In genomic region chr5:173833200-173833599, GRCh38 we compare ENCODE assay signal across 16 cellular contexts. TPM values are rescaled to one million over a fixed set of nuclear protein-coding genes. Genes with fewer than 3 reads are reported as not detected.
DNase-seq lines count a peak whose midpoint lies in the region; ATAC-seq and TF ChIP-seq lines count a peak whose summit lies in the region.
"Had no signal": no experiment of that assay in that cellular context is flagged by ENCODE, and none has a peak within 500 bp of the region (broad histone marks: within the 10 kb centered on the region; RNA-seq: fewer than 3 reads in every experiment).

No MANE protein-coding gene starts in this region.

- no peaks in the 10 kb centered on the region for H3K27me3 Mint-ChIP-seq in CD4-positive, alpha-beta memory T cell
- H3K27me3 Mint-ChIP-seq: stimulated activated naive CD8-positive, alpha-beta T cell treated with anti-CD3 and anti-CD28 coated beads, Interleukin-15, amount 100 ng/mL, for 72 hours had no signal

- DNase-seq in SIG-M5 treated with dmso at 0.1 percent for 504 hours (lab: John Stamatoyannopoulos, UW; ENCODE audit: unreplicated experiment) (peak; percentile 11), SIG-M5 (lab: John Stamatoyannopoulos, UW) (no peak), dedifferentiated amniotic fluid mesenchymal stem cell (ENCODE audit: extremely low spot score) (peak; percentile 47), mesenchymal stem cell (no peak), upper lobe of left lung (no peak), DMS79 (lab: John Stamatoyannopoulos, UW) (no peak)
- DNase-seq in activated CD4-positive, alpha-beta T cell treated with anti-CD3 and anti-CD28 coated beads, Interleukin-2, amount 50 U/mL, for 48 hours = no peak
- no peak for DNase-seq in CD4-positive, alpha-beta memory T cell
- DNase-seq: activated gamma-delta T cell treated with Interleukin-2 at 50 U/mL for 16 hours; endodermal cell; immature natural killer cell; naive thymus-derived CD4-positive, alpha-beta T cell; NCI-H2081; NCI-H774; SHP77 treated with DMSO at 0.1 percent for 48 hours; stimulated activated naive CD8-positive, alpha-beta T cell treated with anti-CD3 and anti-CD28 coated beads, Interleukin-15, amount 100 ng/mL, for 72 hours had no signal

- no peak overlapping the region for H4K8ac ChIP-seq in mesenchymal stem cell (ENCODE audit: low read length)

- no peak overlapping the region for H3K4me3 ChIP-seq in mesenchymal stem cell (ENCODE audit: insufficient read depth in 1 of 2, low read depth in 1 of 2, low read length in 2 of 2)
- no peak overlapping the region for H3K4me3 ChIP-seq in upper lobe of left lung
- H3K4me3 ChIP-seq in CD4-positive, alpha-beta memory T cell (ENCODE audit: low read length in 2 of 2) = no peak overlapping the region

- no peak overlapping the region for H3K27ac Mint-ChIP-seq in CD4-positive, alpha-beta memory T cell
- H3K27ac Mint-ChIP-seq: endodermal cell; immature natural killer cell; naive thymus-derived CD4-positive, alpha-beta T cell had no signal

- TF ChIP-seq POLR2A in upper lobe of left lung (IDR thresholded peaks at IDR 0.05) = no peak

- no peaks in the 10 kb centered on the region for H3K4me1 Mint-ChIP-seq in CD4-positive, alpha-beta memory T cell
- H3K4me1 Mint-ChIP-seq: immature natural killer cell; stimulated activated naive CD8-positive, alpha-beta T cell treated with anti-CD3 and anti-CD28 coated beads, Interleukin-15, amount 100 ng/mL, for 72 hours had no signal

- no peak overlapping the region for H3K23ac ChIP-seq in mesenchymal stem cell (ENCODE audit: low read length in 2 of 2)

- H3K79me1 ChIP-seq in mesenchymal stem cell (replicated peaks; ENCODE audit: low read length, poor library complexity, severe bottlenecking) = no peaks in the 10 kb centered on the region

- H3K14ac ChIP-seq in mesenchymal stem cell (ENCODE audit: low read length in 2 of 2) = no peak overlapping the region

- no peak overlapping the region for H3K4me2 ChIP-seq in mesenchymal stem cell (ENCODE audit: low read length, poor library complexity, severe bottlenecking)

- 93% methylated on average over 6 of the region's 6 CpGs for WGBS in mesenchymal stem cell
- WGBS in upper lobe of left lung, 2 donors = 67 to 69% methylated on average over 6 of the region's 6 CpGs

- peak overlapping the region; percentile 20 for H2BK5ac ChIP-seq in mesenchymal stem cell (ENCODE audit: low read depth, low read length, poor library complexity, severe bottlenecking)

- H3K36me3 Mint-ChIP-seq in CD4-positive, alpha-beta memory T cell = no peaks in the 10 kb centered on the region
- H3K36me3 Mint-ChIP-seq: immature natural killer cell; naive thymus-derived CD4-positive, alpha-beta T cell had no signal

- H2BK12ac ChIP-seq in mesenchymal stem cell (ENCODE audit: low read length in 2 of 2) = no peak overlapping the region

- no peak overlapping the region for H3K18ac ChIP-seq in mesenchymal stem cell (ENCODE audit: low read depth in 1 of 2, low read length in 2 of 2)

- no peak overlapping the region for H3K4me3 Mint-ChIP-seq in CD4-positive, alpha-beta memory T cell
- H3K4me3 Mint-ChIP-seq: endodermal cell; immature natural killer cell; naive thymus-derived CD4-positive, alpha-beta T cell; stimulated activated naive CD8-positive, alpha-beta T cell treated with anti-CD3 and anti-CD28 coated beads, Interleukin-15, amount 100 ng/mL, for 72 hours had no signal

- peaks cover 10% of the 10 kb centered on the region for H3K4me1 ChIP-seq in mesenchymal stem cell (ENCODE audit: control insufficient read depth, insufficient read depth, low read depth, low read length)
- peaks cover 2 to 23% (median 11%) of the 10 kb centered on the region in 4 donors for H3K4me1 ChIP-seq in upper lobe of left lung
- no peaks in the 10 kb centered on the region for H3K4me1 ChIP-seq in CD4-positive, alpha-beta memory T cell (ENCODE audit: insufficient read depth, low read length)

- ATAC-seq in upper lobe of left lung (ENCODE audit: low FRiP score in 2 of 2) = peak in 1 of 2 donors; percentile 53
- ATAC-seq: naive thymus-derived CD4-positive, alpha-beta T cell; stimulated activated naive CD8-positive, alpha-beta T cell treated with anti-CD3 and anti-CD28 coated beads, Interleukin-15, amount 100 ng/mL, for 72 hours had no signal

- no peaks in the 10 kb centered on the region for H3K27me3 ChIP-seq in mesenchymal stem cell (ENCODE audit: control insufficient read depth in 1 of 2, insufficient read depth in 1 of 2, low read length in 2 of 2)
- no peaks in the 10 kb centered on the region for H3K27me3 ChIP-seq in upper lobe of left lung
- H3K27me3 ChIP-seq in CD4-positive, alpha-beta memory T cell (ENCODE audit: insufficient read depth, low read length) = no peaks in the 10 kb centered on the region

- no peak overlapping the region for H3K4ac ChIP-seq in mesenchymal stem cell (ENCODE audit: low read depth in 1 of 2, low read length in 2 of 2)

- H3K36me3 ChIP-seq in mesenchymal stem cell (ENCODE audit: control insufficient read depth in 1 of 2, insufficient read depth in 2 of 2, low read depth in 1 of 2, low read length in 2 of 2) (no peaks in the 10 kb centered on the region), upper lobe of left lung (no peaks in the 10 kb centered on the region)
- H3K36me3 ChIP-seq in CD4-positive, alpha-beta memory T cell (ENCODE audit: insufficient read depth, low read length) = no peaks in the 10 kb centered on the region

- H3K27ac ChIP-seq in mesenchymal stem cell (ENCODE audit: low read length, poor library complexity, severe bottlenecking) = no peak overlapping the region
- peak overlapping the region in 3 of 4 donors; percentile 22 to 46 (median 22) for H3K27ac ChIP-seq in upper lobe of left lung
- no peak overlapping the region for H3K27ac ChIP-seq in CD4-positive, alpha-beta memory T cell (ENCODE audit: low read depth, low read length)

- no peak overlapping the region for H4K91ac ChIP-seq in mesenchymal stem cell (ENCODE audit: low read length)

- peak overlapping the region; percentile 13 for H2BK15ac ChIP-seq in mesenchymal stem cell (ENCODE audit: low read depth, poor library complexity, severe bottlenecking)

- H2AK5ac ChIP-seq in mesenchymal stem cell (ENCODE audit: low read length, severe bottlenecking) = no peak overlapping the region

- intact Hi-C loops in CD4-positive, alpha-beta memory T cell (cut with micrococcal nuclease) = no loop called here

- POLR2A ChIA-PET in CD4-positive, alpha-beta memory T cell (lab: Charles Lee; ENCODE audit: partially characterized antibody) = no interaction called here

- no peak overlapping the region for H2AFZ ChIP-seq in mesenchymal stem cell (ENCODE audit: low read depth, low read length)

- no peak for TF ChIP-seq CTCF in upper lobe of left lung (IDR thresholded peaks at IDR 0.05)

- no peaks in the 10 kb centered on the region for H3K9me3 ChIP-seq in mesenchymal stem cell (ENCODE audit: control insufficient read depth, low read length)
- no peaks in the 10 kb centered on the region for H3K9me3 ChIP-seq in upper lobe of left lung
- no peaks in the 10 kb centered on the region for H3K9me3 ChIP-seq in CD4-positive, alpha-beta memory T cell (ENCODE audit: control insufficient read depth in 1 of 2, low read length in 2 of 2)

- no peak overlapping the region for H3K9ac ChIP-seq in mesenchymal stem cell (ENCODE audit: low read length)

- no peak for TF ChIP-seq EP300 in upper lobe of left lung (IDR thresholded peaks at IDR 0.05)

- CTCF ChIA-PET in CD4-positive, alpha-beta memory T cell (lab: Charles Lee; ENCODE audit: partially characterized antibody) = interaction anchor here (1.1 kb wide), 1 partner anchor 26 kb away, joined by 3 read pairs; no protein-coding TSS in a partner anchor

- H3K9me3 Mint-ChIP-seq in CD4-positive, alpha-beta memory T cell = peaks cover 0 to 3% (median under 1%) of the 10 kb centered on the region in 8 donors
- H3K9me3 Mint-ChIP-seq: immature natural killer cell had no signal

- H2BK120ac ChIP-seq in mesenchymal stem cell (ENCODE audit: low read depth, low read length) = no peak overlapping the region

RNA-seq across cellular contexts. Expression of gene CPEB4, which starts 54.9 kb away (rescaled TPM):
- polyA plus RNA-seq in mesenchymal stem cell (2013, experiment 1 of 2) = 12.8 TPM
- 12.4 TPM for polyA plus RNA-seq in mesenchymal stem cell (2013, experiment 2 of 2)
- 10 to 100 TPM; 52.6 to 96.4 (median 62.0) TPM for total RNA-seq in upper lobe of left lung
- total RNA-seq in CD4-positive, alpha-beta memory T cell = 10 to 100 TPM; 17.1 to 18.3 TPM
- polyA plus RNA-seq in CD4-positive, alpha-beta memory T cell = 1 to 10 TPM; 1.9 to 6.1 TPM

Comparison
In these comparisons a context has a peak if more than half of its experiments do, and no peak if none do; other contexts are left out.
1. DNase-seq: peak in SIG-M5 treated with dmso at 0.1 percent for 504 hours (single experiment) and dedifferentiated amniotic fluid mesenchymal stem cell (single experiment); none in SIG-M5 (single experiment), mesenchymal stem cell (single experiment), upper lobe of left lung (0 of 2), activated CD4-positive, alpha-beta T cell treated with anti-CD3 and anti-CD28 coated beads, Interleukin-2, amount 50 U/mL, for 48 hours (0 of 2), DMS79 (single experiment) and CD4-positive, alpha-beta memory T cell (0 of 5).
2. H3K27ac ChIP-seq: peak in upper lobe of left lung (3 of 4); none in mesenchymal stem cell (single experiment) and CD4-positive, alpha-beta memory T cell (single experiment).